Comparison of ENCODE assay signal across 18 cellular contexts in genomic region chr11:111637885-111638284, GRCh38. TPM values are rescaled to one million over a fixed set of nuclear protein-coding genes. Genes with fewer than 3 reads are reported as not detected.
DNase-seq lines count a peak whose midpoint lies in the region; ATAC-seq, FAIRE-seq and TF ChIP-seq lines count a peak whose summit lies in the region.
"Had no signal": no experiment of that assay in that cellular context is flagged by ENCODE, and none has a peak within 500 bp of the region (broad histone marks: within the 10 kb centered on the region; RNA-seq: fewer than 3 reads in every experiment).

No MANE protein-coding gene starts in this region.

- ATAC-seq in GM21423 (IDR thresholded peaks at IDR 0.05; ENCODE audit: unreplicated experiment) (peak; percentile 51), T-helper 17 cell (no peak)
- no peak for ATAC-seq in stimulated activated memory B cell treated with anti-CD40 and anti-IgM and Interleukin-4, amounts not matched to agents 10 μg/mL and 1 μg/mL and 100 μg/mL, for 72 hours
- no peak for ATAC-seq in CD8-positive, alpha-beta T cell

- peak overlapping the region; percentile 21 for H3K27ac Mint-ChIP-seq in T-helper 17 cell
- peak overlapping the region; percentile 10 for H3K27ac Mint-ChIP-seq in stimulated activated memory B cell treated with anti-CD40 and anti-IgM and Interleukin-4, amounts not matched to agents 10 μg/mL and 1 μg/mL and 100 μg/mL, for 72 hours
- H3K27ac Mint-ChIP-seq in CD8-positive, alpha-beta T cell, result no peak overlapping the region
- H3K27ac Mint-ChIP-seq: CD4-positive, alpha-beta memory T cell; IgD-negative memory B cell had no signal

- no peaks in the 10 kb centered on the region for H3K27me3 ChIP-seq in CD8-positive, alpha-beta T cell (ENCODE audit: insufficient read depth, low read length)
- H3K27me3 ChIP-seq: BE2C, SJSA1 had no signal

- peak; percentile 92 for FAIRE-seq in GM12892 (lab: Jason Lieb, UNC)
- FAIRE-seq: H54 had no signal

- H3K36me3 ChIP-seq in CD8-positive, alpha-beta T cell (ENCODE audit: insufficient read depth, low read length), result no peaks in the 10 kb centered on the region
- H3K36me3 ChIP-seq: BE2C had no signal

- intact Hi-C loops in CD8-positive, alpha-beta T cell (cut with DNase I, micrococcal nuclease), result no loop called here

- H3K4me1 ChIP-seq in CD8-positive, alpha-beta T cell (ENCODE audit: insufficient read depth, low read length), result peaks cover 5% of the 10 kb centered on the region

- no peaks in the 10 kb centered on the region for H3K27me3 Mint-ChIP-seq in T-helper 17 cell
- H3K27me3 Mint-ChIP-seq in stimulated activated memory B cell treated with anti-CD40 and anti-IgM and Interleukin-4, amounts not matched to agents 10 μg/mL and 1 μg/mL and 100 μg/mL, for 72 hours, result no peaks in the 10 kb centered on the region
- no peaks in the 10 kb centered on the region for H3K27me3 Mint-ChIP-seq in CD8-positive, alpha-beta T cell (ENCODE audit: low read depth)
- H3K27me3 Mint-ChIP-seq: CD4-positive, alpha-beta memory T cell; IgD-negative memory B cell had no signal

- H3K4me3 ChIP-seq in CD8-positive, alpha-beta T cell (ENCODE audit: low read depth, low read length), result no peak overlapping the region
- H3K4me3 ChIP-seq: SJSA1 had no signal

- CTCF ChIA-PET in CD8-positive, alpha-beta T cell (lab: Charles Lee), result no interaction called here

- TF ChIP-seq CTCF in CD8-positive, alpha-beta T cell (IDR thresholded peaks at IDR 0.05), result no peak

- no peak overlapping the region for H3K4me3 Mint-ChIP-seq in T-helper 17 cell
- H3K4me3 Mint-ChIP-seq in stimulated activated memory B cell treated with anti-CD40 and anti-IgM and Interleukin-4, amounts not matched to agents 10 μg/mL and 1 μg/mL and 100 μg/mL, for 72 hours, result no peak overlapping the region
- no peak overlapping the region for H3K4me3 Mint-ChIP-seq in CD8-positive, alpha-beta T cell
- H3K4me3 Mint-ChIP-seq: CD4-positive, alpha-beta memory T cell; IgD-negative memory B cell had no signal

- H3K27ac ChIP-seq in CD8-positive, alpha-beta T cell (ENCODE audit: low read depth, low read length), result no peak overlapping the region
- H3K27ac ChIP-seq: SJSA1 had no signal

- H3K4me1 Mint-ChIP-seq in T-helper 17 cell, result peaks cover 38% of the 10 kb centered on the region
- H3K4me1 Mint-ChIP-seq in stimulated activated memory B cell treated with anti-CD40 and anti-IgM and Interleukin-4, amounts not matched to agents 10 μg/mL and 1 μg/mL and 100 μg/mL, for 72 hours, result peaks cover 33% of the 10 kb centered on the region
- peaks cover 30% of the 10 kb centered on the region for H3K4me1 Mint-ChIP-seq in CD8-positive, alpha-beta T cell (ENCODE audit: low read depth)

- H3K9me3 Mint-ChIP-seq in stimulated activated memory B cell treated with anti-CD40 and anti-IgM and Interleukin-4, amounts not matched to agents 10 μg/mL and 1 μg/mL and 100 μg/mL, for 72 hours, result no peaks in the 10 kb centered on the region
- no peaks in the 10 kb centered on the region for H3K9me3 Mint-ChIP-seq in CD8-positive, alpha-beta T cell
- H3K9me3 Mint-ChIP-seq: CD4-positive, alpha-beta memory T cell had no signal

- peaks cover 13% of the 10 kb centered on the region for H3K36me3 Mint-ChIP-seq in T-helper 17 cell (ENCODE audit: low read depth)
- peaks cover 45% of the 10 kb centered on the region for H3K36me3 Mint-ChIP-seq in stimulated activated memory B cell treated with anti-CD40 and anti-IgM and Interleukin-4, amounts not matched to agents 10 μg/mL and 1 μg/mL and 100 μg/mL, for 72 hours
- peaks cover 22% of the 10 kb centered on the region for H3K36me3 Mint-ChIP-seq in CD8-positive, alpha-beta T cell

- no peaks in the 10 kb centered on the region for H3K9me3 ChIP-seq in T-helper 17 cell (ENCODE audit: control insufficient read depth, low read length, poor library complexity, severe bottlenecking)
- H3K9me3 ChIP-seq in CD8-positive, alpha-beta T cell (ENCODE audit: low read length), result no peaks in the 10 kb centered on the region
- H3K9me3 ChIP-seq: BE2C, SJSA1 had no signal

- DNase-seq in GM12892 (ENCODE audit: insufficient read length), result no peak
- no peak for DNase-seq in T-helper 17 cell
- DNase-seq in NCI-H1105 treated with DMSO at 0.1 percent for 48 hours (lab: John Stamatoyannopoulos, UW), result no peak
- DNase-seq in CD8-positive, alpha-beta T cell, result no peak
- no peak for DNase-seq in activated CD8-positive, alpha-beta memory T cell treated with anti-CD3 and anti-CD28 coated beads for 24 hours
- DNase-seq: BE2C; CD4-positive, alpha-beta memory T cell; NCI-H1436; NCI-H2029 treated with DMSO at 0.1 percent for 48 hours; NCI-H2227 treated with DMSO at 0.1 percent for 48 hours; NCI-H526; NK-92 treated with Interleukin-12 subunit alpha and Interleukin-12 subunit beta, amount 100 ng/mL, for 24 hours; SW 1271 had no signal

- POLR2A ChIA-PET in CD8-positive, alpha-beta T cell (lab: Charles Lee), result interaction anchor here (0.7 kb wide), 1 partner anchor 14 kb away, joined by 3 read pairs; no protein-coding TSS in a partner anchor

- no peak for TF ChIP-seq POLR2A in GM12892 (IDR thresholded peaks at IDR 0.05; ENCODE audit: low read depth, low read length)

RNA-seq across cellular contexts. Expression of gene SIK2, which starts 35.6 kb away (rescaled TPM):
- 4.9 TPM for polyA plus RNA-seq in GM12892 (2012; ENCODE audit: missing spikeins)
- 1 to 10 TPM; 8.1 to 9.6 TPM for total RNA-seq in T-helper 17 cell
- total RNA-seq in CD8-positive, alpha-beta T cell, result 1 to 10 TPM; 2.9 to 3.2 TPM
